In the genomic region with DNA sequence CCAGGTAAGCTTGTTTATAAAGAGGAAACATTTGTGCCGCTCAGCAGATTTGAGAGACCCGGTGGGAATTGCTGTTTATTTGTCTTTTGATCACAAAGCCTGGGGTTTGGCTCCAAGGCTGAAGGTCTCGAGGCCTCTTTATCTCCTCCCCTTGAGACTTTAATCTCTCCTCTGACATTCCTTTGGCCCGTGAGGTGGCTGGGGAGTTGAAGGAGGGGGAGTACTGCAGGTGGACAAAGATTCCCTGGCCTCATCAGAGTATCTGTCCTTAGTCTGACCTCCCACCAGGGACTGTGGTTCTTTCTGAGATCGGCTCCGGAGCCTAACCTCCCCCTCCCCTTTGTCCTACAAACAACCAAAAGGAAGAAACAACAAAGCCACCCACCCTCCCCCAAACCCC, we compare ENCODE assay signal across 22 cellular contexts.
"Had no signal": no experiment of that assay in that cellular context is flagged by ENCODE, and none has a peak within 500 bp of the region (broad histone marks: within the 10 kb centered on the region; RNA-seq: fewer than 3 reads in every experiment).

No MANE protein-coding gene starts in this region.

- H3K4me3 ChIP-seq: left lung, mucosa of descending colon, testis, upper lobe of right lung had no signal

- H3K4me1 Mint-ChIP-seq: activated CD4-positive, alpha-beta T cell treated with anti-CD3 and anti-CD28 coated beads for 36 hours; activated naive CD4-positive, alpha-beta T cell treated with anti-CD3 and anti-CD28 coated beads, Interleukin-2, amount 50 U/mL, for 24 hours had no signal

- H3K27me3 Mint-ChIP-seq: activated CD4-positive, alpha-beta memory T cell treated with anti-CD3 and anti-CD28 coated beads for 36 hours; activated CD4-positive, alpha-beta T cell treated with anti-CD3 and anti-CD28 coated beads for 36 hours; activated naive CD4-positive, alpha-beta T cell treated with anti-CD3 and anti-CD28 coated beads, Interleukin-2, amount 50 U/mL, for 24 hours; naive thymus-derived CD4-positive, alpha-beta T cell; stimulated activated naive CD8-positive, alpha-beta T cell treated with anti-CD3 and anti-CD28 coated beads, Interleukin-15, Interleukin-2, amounts not matched to agents 100 ng/mL and 50 ng/mL, for 24 hours had no signal

- FAIRE-seq: islet of Langerhans had no signal

- H3K27ac Mint-ChIP-seq: activated CD4-positive, alpha-beta memory T cell treated with anti-CD3 and anti-CD28 coated beads for 36 hours; activated CD4-positive, alpha-beta T cell treated with anti-CD3 and anti-CD28 coated beads for 36 hours; activated naive CD4-positive, alpha-beta T cell treated with anti-CD3 and anti-CD28 coated beads, Interleukin-2, amount 50 U/mL, for 24 hours; naive thymus-derived CD4-positive, alpha-beta T cell; stimulated activated naive CD8-positive, alpha-beta T cell treated with anti-CD3 and anti-CD28 coated beads, Interleukin-15, Interleukin-2, amounts not matched to agents 100 ng/mL and 50 ng/mL, for 24 hours; T-helper 1 cell treated with Interleukin-12 subunit alpha and Interleukin-12 subunit beta and Interleukin-4 antibody, amounts not matched to agents 30 μg/mL and 1 μg/mL, for 36 hours had no signal

- H3K36me3 Mint-ChIP-seq: activated CD4-positive, alpha-beta memory T cell treated with anti-CD3 and anti-CD28 coated beads for 36 hours; activated naive CD4-positive, alpha-beta T cell treated with anti-CD3 and anti-CD28 coated beads, Interleukin-2, amount 50 U/mL, for 24 hours; brain; naive thymus-derived CD4-positive, alpha-beta T cell had no signal

- H3K4me3 Mint-ChIP-seq: activated CD4-positive, alpha-beta memory T cell treated with anti-CD3 and anti-CD28 coated beads for 36 hours; activated CD4-positive, alpha-beta T cell treated with anti-CD3 and anti-CD28 coated beads for 36 hours; activated naive CD4-positive, alpha-beta T cell treated with anti-CD3 and anti-CD28 coated beads, Interleukin-2, amount 50 U/mL, for 24 hours; brain; naive thymus-derived CD4-positive, alpha-beta T cell; stimulated activated naive CD8-positive, alpha-beta T cell treated with anti-CD3 and anti-CD28 coated beads, Interleukin-15, Interleukin-2, amounts not matched to agents 100 ng/mL and 50 ng/mL, for 24 hours; T-helper 1 cell treated with Interleukin-12 subunit alpha and Interleukin-12 subunit beta and Interleukin-4 antibody, amounts not matched to agents 30 μg/mL and 1 μg/mL, for 36 hours had no signal

- H3K36me3 ChIP-seq: left lung, upper lobe of right lung had no signal

- ATAC-seq: activated CD4-positive, alpha-beta T cell treated with anti-CD3 and anti-CD28 coated beads for 36 hours; left lung; naive thymus-derived CD4-positive, alpha-beta T cell; right cardiac atrium; upper lobe of right lung had no signal

- DNase-seq: activated CD4-positive, alpha-beta memory T cell treated with anti-CD3 and anti-CD28 coated beads for 36 hours; activated CD4-positive, alpha-beta T cell treated with anti-CD3 and anti-CD28 coated beads for 36 hours; activated effector memory CD4-positive, alpha-beta T cell treated with anti-CD3 and anti-CD28 coated beads, Interleukin-2, amount 50 U/mL, for 16 hours; activated T-cell treated with anti-CD3 and anti-CD28 coated beads, Interleukin-2, amount 50 U/mL, for 48 hours; amniotic stem cell; effector CD8-positive, alpha-beta T cell; foreskin melanocyte; head of caudate nucleus; left lung; mammary epithelial cell; mucosa of descending colon; naive thymus-derived CD4-positive, alpha-beta T cell; nucleus accumbens; right cardiac atrium; testis; upper lobe of right lung had no signal

- H3K27ac ChIP-seq: epithelial cell of prostate, left lung, testis, upper lobe of right lung had no signal

- H3K9me3 ChIP-seq: left lung, mucosa of descending colon, testis, upper lobe of right lung had no signal

- H3K4me1 ChIP-seq: left lung, testis, upper lobe of right lung had no signal

- H3K9me3 Mint-ChIP-seq: activated CD4-positive, alpha-beta memory T cell treated with anti-CD3 and anti-CD28 coated beads for 36 hours; activated naive CD4-positive, alpha-beta T cell treated with anti-CD3 and anti-CD28 coated beads, Interleukin-2, amount 50 U/mL, for 24 hours; naive thymus-derived CD4-positive, alpha-beta T cell; stimulated activated naive CD8-positive, alpha-beta T cell treated with anti-CD3 and anti-CD28 coated beads, Interleukin-15, Interleukin-2, amounts not matched to agents 100 ng/mL and 50 ng/mL, for 24 hours; T-helper 1 cell treated with Interleukin-12 subunit alpha and Interleukin-12 subunit beta and Interleukin-4 antibody, amounts not matched to agents 30 μg/mL and 1 μg/mL, for 36 hours had no signal

- H3K27me3 ChIP-seq: left lung, testis, upper lobe of right lung had no signal
